ENCODE assay signal across 8 cellular contexts in genomic region chr11:112613051-112613972, GRCh38.
DNase-seq lines count a peak whose midpoint lies in the region; ATAC-seq and TF ChIP-seq lines count a peak whose summit lies in the region.
"Had no signal": no experiment of that assay in that cellular context is flagged by ENCODE, and none has a peak within 500 bp of the region (broad histone marks: within the 10 kb centered on the region; RNA-seq: fewer than 3 reads in every experiment).

No MANE protein-coding gene starts in this region.

- WGBS in transverse colon (ENCODE audit: low coverage in 1 of 2), 2 donors = 31 to 62% methylated on average over 7 to 8 of the region's 8 CpGs

- no peak for TF ChIP-seq POLR2A in transverse colon (IDR thresholded peaks at IDR 0.05)

- POLR2A ChIA-PET in HEK293 (lab: Yijun Ruan, JAX) = no interaction called here

- no peak for TF ChIP-seq EP300 in transverse colon (IDR thresholded peaks at IDR 0.05; ENCODE audit: low read depth)

- DNase-seq in NCI-H345 treated with DMSO at 0.1 percent for 48 hours (lab: John Stamatoyannopoulos, UW; ENCODE audit: unreplicated experiment) = peak; percentile 17
- peak; percentile 62 for DNase-seq in epithelial cell of prostate (ENCODE audit: low read depth, low spot score)
- peak; percentile 17 for DNase-seq in retinal pigment epithelial cell (ENCODE audit: low read depth)
- DNase-seq in KG1 (lab: John Stamatoyannopoulos, UW) = no peak
- DNase-seq in transverse colon = no peak

- ATAC-seq in GM19397 (IDR thresholded peaks at IDR 0.05; ENCODE audit: unreplicated experiment) = no peak

- H3K36me3 ChIP-seq in HEK293 (ENCODE audit: control insufficient read depth in 2 of 2, insufficient read depth in 1 of 2, low read length in 2 of 2) (no peaks in the 10 kb centered on the region), transverse colon (no peaks in the 10 kb centered on the region)
- H3K36me3 ChIP-seq: neutrophil had no signal

- H3K4me3 ChIP-seq in HEK293 (ENCODE audit: low read depth, low read length) (no peak overlapping the region), retinal pigment epithelial cell (ENCODE audit: low read length) (no peak overlapping the region), transverse colon (no peak overlapping the region)

- CTCF ChIA-PET in HEK293 (lab: Yijun Ruan, JAX) = interaction anchor here (1.0 kb wide), 1 partner anchor 25 kb away, joined by 3 read pairs; no protein-coding TSS in a partner anchor

- H3K9me3 ChIP-seq in HEK293 (ENCODE audit: control insufficient read depth, insufficient read depth, low read depth, low read length) (no peaks in the 10 kb centered on the region), transverse colon (no peaks in the 10 kb centered on the region)
- H3K9me3 ChIP-seq: neutrophil had no signal

- H3K4me1 ChIP-seq in HEK293 (ENCODE audit: control insufficient read depth, insufficient read depth, low read length) = no peaks in the 10 kb centered on the region
- peaks cover 0 to 15% (median 7%) of the 10 kb centered on the region in 4 donors for H3K4me1 ChIP-seq in transverse colon

- in situ Hi-C loops in transverse colon (cut with MboI; ENCODE audit: low pct_ligation_motif_present in 1 of 4, low pct_unique_long_range_greater_than_20kb in 1 of 4, low sequenced_read_pairs in 3 of 4) = no loop called here

- TF ChIP-seq CTCF in HEK293 (tag by site-specific recombination; IDR thresholded peaks at IDR 0.05) (no peak), retinal pigment epithelial cell (conservative IDR thresholded peaks at IDR 0.05; ENCODE audit: low read depth, low read length) (no peak), transverse colon (IDR thresholded peaks at IDR 0.05) (no peak)

- intact Hi-C loops in transverse colon (cut with DNase I; ENCODE audit: low total_unique reads) = no loop called here

- H3K27me3 ChIP-seq in transverse colon = no peaks in the 10 kb centered on the region

- H3K27ac ChIP-seq in HEK293 (ENCODE audit: extremely low read depth, low read depth, low read length) (no peak overlapping the region), epithelial cell of prostate (peak overlapping the region; percentile 92), transverse colon (no peak overlapping the region)
- H3K27ac ChIP-seq: neutrophil had no signal

TF ChIP-seq in HEK293, 187 proteins besides CTCF, POLR2A, EP300 and RAD21:
- TF ChIP-seq ZNF571 (tag by site-specific recombination; IDR thresholded peaks at IDR 0.05) = no peak
- no peak for TF ChIP-seq ZSCAN16 (tag by site-specific recombination; IDR thresholded peaks at IDR 0.05)
- TF ChIP-seq SP3 (tag by site-specific recombination; IDR thresholded peaks at IDR 0.05) = no peak
- TF ChIP-seq GLIS1 (tag by site-specific recombination; IDR thresholded peaks at IDR 0.05) = peak; percentile 90
- no peak for TF ChIP-seq ZNF184 (tag by site-specific recombination; IDR thresholded peaks at IDR 0.05)
- no peak for TF ChIP-seq ZNF248 (tag by site-specific recombination; IDR thresholded peaks at IDR 0.05)
- TF ChIP-seq ZNF785 (tag by site-specific recombination; IDR thresholded peaks at IDR 0.05) = no peak
- TF ChIP-seq ZNF433 (tag by site-specific recombination; IDR thresholded peaks at IDR 0.05; ENCODE audit: low read depth) = no peak
- TF ChIP-seq PRDM10 (tag by site-specific recombination; IDR thresholded peaks at IDR 0.05) = peak; percentile 62
- TF ChIP-seq ZNF121 (tag by site-specific recombination; IDR thresholded peaks at IDR 0.05) = no peak

Comparison
In these comparisons a context has a peak if more than half of its experiments do, and no peak if none do; other contexts are left out.
1. DNase-seq: peak in NCI-H345 treated with DMSO at 0.1 percent for 48 hours (single experiment), epithelial cell of prostate (single experiment) and retinal pigment epithelial cell (single experiment); none in KG1 (single experiment) and transverse colon (single experiment).